9 cellular contexts compared by ENCODE assay signal in genomic region chr6:88238065-88238464, GRCh38.
DNase-seq lines count a peak whose midpoint lies in the region; ATAC-seq, FAIRE-seq and TF ChIP-seq lines count a peak whose summit lies in the region.
"Had no signal": no experiment of that assay in that cellular context is flagged by ENCODE, and none has a peak within 500 bp of the region (broad histone marks: within the 10 kb centered on the region; RNA-seq: fewer than 3 reads in every experiment).

No MANE protein-coding gene starts in this region.

- no peak overlapping the region for H2BK12ac ChIP-seq in H1 (ENCODE audit: low read depth, low read length)

- TF ChIP-seq POLR2A in H1 (IDR thresholded peaks at IDR 0.05; ENCODE audit: control extremely low read depth in 1 of 2, low read depth in 2 of 2, low read length in 2 of 2), result no peak

- peak; percentile 96 to 97 for TF ChIP-seq RAD21 in H1 (IDR thresholded peaks at IDR 0.05 in 1 of 2, conservative IDR thresholded peaks at IDR 0.05 in 1 of 2; ENCODE audit: low read depth in 2 of 2, low read length in 2 of 2)

- H4K20me1 ChIP-seq in Karpas-422 (ENCODE audit: insufficient read depth, low read depth, low read length) (no peaks in the 10 kb centered on the region), H1 (replicated peaks in 1 of 2; ENCODE audit: control insufficient read depth in 1 of 2, insufficient read depth in 2 of 2, low read length in 2 of 2) (no peaks in the 10 kb centered on the region)

- CTCF ChIA-PET in H1 (lab: Charles Lee; ENCODE audit: partially characterized antibody), result interaction anchor here (0.7 to 3.5 kb wide), 16 partner anchors 9 to 1191 kb away, joined by 3 to 43 read pairs (median 3); no protein-coding TSS in a partner anchor

- no peak overlapping the region for H4K5ac ChIP-seq in H1 (ENCODE audit: insufficient read length, low read depth, low read length)

- no peak overlapping the region for H2BK15ac ChIP-seq in H1 (ENCODE audit: low read length)

- H3K27ac Mint-ChIP-seq in stimulated activated memory B cell treated with anti-CD40 and anti-IgM and Interleukin-4, amounts not matched to agents 10 μg/mL and 1 μg/mL and 100 μg/mL, for 72 hours, result peak overlapping the region; percentile 73
- H3K27ac Mint-ChIP-seq: activated naive CD8-positive, alpha-beta T cell treated with anti-CD3 and anti-CD28 coated beads, Interleukin-2, amount 10 ng/mL, durations not matched to agents 7 days and 5 days had no signal

- no peaks in the 10 kb centered on the region for H3K9me3 ChIP-seq in Karpas-422 (ENCODE audit: low read length)
- H3K9me3 ChIP-seq in H1 (ENCODE audit: insufficient read depth in 2 of 2, low read depth in 1 of 2, low read length in 1 of 2), result no peaks in the 10 kb centered on the region

- H2AFZ ChIP-seq in Karpas-422 (ENCODE audit: low read length) (no peak overlapping the region), H1 (ENCODE audit: low read length) (peak overlapping the region; percentile 36; the same call in 1 of the 2 replicates)

- H2BK5ac ChIP-seq in H1 (ENCODE audit: low read depth, low read length), result no peak overlapping the region

- no peak overlapping the region for H3K27ac ChIP-seq in C4-2B
- no peak overlapping the region for H3K27ac ChIP-seq in Karpas-422 (ENCODE audit: low read length)
- H3K27ac ChIP-seq in H1 (ENCODE audit: low read depth, low read length), result no peak overlapping the region

- H3K27me3 ChIP-seq in Karpas-422 (ENCODE audit: low read length), result no peaks in the 10 kb centered on the region
- no peaks in the 10 kb centered on the region for H3K27me3 ChIP-seq in H1 (replicated peaks in 1 of 4; ENCODE audit: control insufficient read depth in 3 of 4, extremely low read depth in 1 of 4, insufficient read depth in 3 of 4, low read length in 3 of 4)

- TF ChIP-seq CTCF in C4-2B (conservative IDR thresholded peaks at IDR 0.05) (0 out of 2 replicates have a peak, but pooled peaks have one; percentile 6), H1 (IDR thresholded peaks at IDR 0.05; ENCODE audit: control extremely low read depth in 1 of 3, insufficient read depth in 1 of 3, low read depth in 1 of 3, low read length in 3 of 3) (peak; percentile 49 to 86 (median 85))

- no peak overlapping the region for H4K91ac ChIP-seq in H1 (replicated peaks; ENCODE audit: insufficient read length, low read length)

- H2BK120ac ChIP-seq in H1 (replicated peaks; ENCODE audit: low read depth, low read length), result no peak overlapping the region

- no peak for TF ChIP-seq EP300 in H1 (IDR thresholded peaks at IDR 0.05; ENCODE audit: borderline replicate concordance in 1 of 2, low read depth in 2 of 2, low read length in 2 of 2)

- no peak overlapping the region for H2AK5ac ChIP-seq in H1 (ENCODE audit: low read depth, low read length)

- H4K8ac ChIP-seq in H1 (ENCODE audit: extremely low read depth, insufficient read depth, low read length), result no peak overlapping the region

- H3K4me2 ChIP-seq in Karpas-422 (ENCODE audit: low read depth, low read length, poor library complexity, severe bottlenecking) (no peak overlapping the region), H1 (ENCODE audit: insufficient read depth in 1 of 2, low read depth in 2 of 2, low read length in 2 of 2) (no peak overlapping the region)

- WGBS in H1 (ENCODE audit: extremely low coverage in 1 of 2, insufficient coverage in 1 of 2, insufficient read length in 1 of 2, insufficient replicate concordance in 2 of 2, low coverage in 1 of 2, low lambda C conversion rate in 2 of 2, missing lambda C conversion rate in 1 of 2), 2 experiments, result 50% methylated on average over 1 of the region's 1 CpG; no CpG with 5 or more reads in 1 of the 2 experiments

- no peak overlapping the region for H2BK20ac ChIP-seq in H1 (ENCODE audit: low read length)

- H3K9me3 Mint-ChIP-seq in stimulated activated memory B cell treated with anti-CD40 and anti-IgM and Interleukin-4, amounts not matched to agents 10 μg/mL and 1 μg/mL and 100 μg/mL, for 72 hours, result peaks cover 11% of the 10 kb centered on the region

- peak; percentile 87 for FAIRE-seq in H1 (lab: Jason Lieb, UNC)

- no peaks in the 10 kb centered on the region for H3K23me2 ChIP-seq in H1 (ENCODE audit: low read depth, low read length)

- no peaks in the 10 kb centered on the region for H3K36me3 ChIP-seq in Karpas-422 (ENCODE audit: insufficient read depth, low read length)
- no peaks in the 10 kb centered on the region for H3K36me3 ChIP-seq in H1 (ENCODE audit: control insufficient read depth in 2 of 4, insufficient read depth in 4 of 4, low read length in 3 of 4)

- no peak overlapping the region for H3K4me3 Mint-ChIP-seq in stimulated activated memory B cell treated with anti-CD40 and anti-IgM and Interleukin-4, amounts not matched to agents 10 μg/mL and 1 μg/mL and 100 μg/mL, for 72 hours
- H3K4me3 Mint-ChIP-seq: activated naive CD8-positive, alpha-beta T cell treated with anti-CD3 and anti-CD28 coated beads, Interleukin-2, amount 10 ng/mL, durations not matched to agents 7 days and 5 days had no signal

- H3K9me2 ChIP-seq in Karpas-422 (replicated peaks; ENCODE audit: insufficient read depth, low read length), result no peaks in the 10 kb centered on the region

- H3K9ac ChIP-seq in Karpas-422 (ENCODE audit: low read length) (no peak overlapping the region), H1 (replicated peaks in 1 of 4; ENCODE audit: extremely low read depth in 1 of 4, low read depth in 3 of 4, low read length in 3 of 4) (no peak overlapping the region)

- H3K23ac ChIP-seq in H1 (ENCODE audit: insufficient read length), result no peak overlapping the region

- H3K4me1 ChIP-seq in Karpas-422 (ENCODE audit: low read length) (0 out of 2 replicates have a peak, but pooled peaks cover 3% of the 10 kb centered on the region), H1 (replicated peaks in 1 of 4; ENCODE audit: control insufficient read depth in 3 of 4, insufficient read depth in 4 of 4, low read length in 3 of 4) (no peaks in the 10 kb centered on the region)

- H3K14ac ChIP-seq in H1 (ENCODE audit: insufficient read length), result no peak overlapping the region

- H3K27me3 Mint-ChIP-seq in stimulated activated memory B cell treated with anti-CD40 and anti-IgM and Interleukin-4, amounts not matched to agents 10 μg/mL and 1 μg/mL and 100 μg/mL, for 72 hours, result no peaks in the 10 kb centered on the region
- H3K27me3 Mint-ChIP-seq: activated naive CD8-positive, alpha-beta T cell treated with anti-CD3 and anti-CD28 coated beads, Interleukin-2, amount 10 ng/mL, durations not matched to agents 7 days and 5 days had no signal

- no peaks in the 10 kb centered on the region for H3K79me1 ChIP-seq in H1 (ENCODE audit: low read depth, low read length)

- H3K4me3 ChIP-seq in Karpas-422 (ENCODE audit: low read length), result no peak overlapping the region
- H3K4me3 ChIP-seq in H1 (ENCODE audit: extremely low read depth in 1 of 4, insufficient read depth in 2 of 4, low read depth in 3 of 4, low read length in 4 of 4), result no peak overlapping the region

- POLR2A ChIA-PET in H1 (lab: Charles Lee; ENCODE audit: partially characterized antibody), result no interaction called here

- H3K4ac ChIP-seq in H1 (replicated peaks; ENCODE audit: insufficient read length, low read depth, low read length), result no peak overlapping the region

- no peaks in the 10 kb centered on the region for H3K79me2 ChIP-seq in Karpas-422 (ENCODE audit: low read length)
- no peaks in the 10 kb centered on the region for H3K79me2 ChIP-seq in H1 (ENCODE audit: control insufficient read depth in 1 of 2, insufficient read depth in 2 of 2, low read length in 2 of 2)

- H3K56ac ChIP-seq in H1 (replicated peaks; ENCODE audit: insufficient read length, low read depth, low read length), result no peak overlapping the region

- DNase-seq in Karpas-422 (peak; percentile 75), H1 (ENCODE audit: low read depth in 1 of 2, low spot score in 2 of 2) (peak; percentile 27 to 55), activated gamma-delta T cell treated with Interleukin-2 at 50 U/mL for 16 hours (no peak), amygdala (lab: John Stamatoyannopoulos, UW) (no peak)
- DNase-seq in stimulated activated naive CD8-positive, alpha-beta T cell treated with anti-CD3 and anti-CD28 coated beads, Interleukin-15, Interleukin-2, amounts not matched to agents 100 U/mL and 50 U/mL, for 24 hours, result no peak
- DNase-seq: activated naive CD8-positive, alpha-beta T cell treated with anti-CD3 and anti-CD28 coated beads, Interleukin-2, amount 10 ng/mL, durations not matched to agents 7 days and 5 days had no signal

- no peak overlapping the region for H3K18ac ChIP-seq in H1 (ENCODE audit: extremely low read depth, low read length)

- ATAC-seq in GM18907 (IDR thresholded peaks at IDR 0.05; ENCODE audit: unreplicated experiment), result peak; percentile 54
- peak; percentile 82 for ATAC-seq in stimulated activated memory B cell treated with anti-CD40 and anti-IgM and Interleukin-4, amounts not matched to agents 10 μg/mL and 1 μg/mL and 100 μg/mL, for 72 hours
- ATAC-seq in stimulated activated naive CD8-positive, alpha-beta T cell treated with anti-CD3 and anti-CD28 coated beads, Interleukin-15, Interleukin-2, amounts not matched to agents 100 U/mL and 50 U/mL, for 24 hours, result no peak

- H3K4me1 Mint-ChIP-seq in stimulated activated memory B cell treated with anti-CD40 and anti-IgM and Interleukin-4, amounts not matched to agents 10 μg/mL and 1 μg/mL and 100 μg/mL, for 72 hours, result peaks cover 7% of the 10 kb centered on the region
- H3K4me1 Mint-ChIP-seq: activated naive CD8-positive, alpha-beta T cell treated with anti-CD3 and anti-CD28 coated beads, Interleukin-2, amount 10 ng/mL, durations not matched to agents 7 days and 5 days had no signal

- no peaks in the 10 kb centered on the region for H3K36me3 Mint-ChIP-seq in stimulated activated memory B cell treated with anti-CD40 and anti-IgM and Interleukin-4, amounts not matched to agents 10 μg/mL and 1 μg/mL and 100 μg/mL, for 72 hours
- H3K36me3 Mint-ChIP-seq: activated naive CD8-positive, alpha-beta T cell treated with anti-CD3 and anti-CD28 coated beads, Interleukin-2, amount 10 ng/mL, durations not matched to agents 7 days and 5 days had no signal

TF ChIP-seq in H1, 55 proteins besides CTCF, POLR2A, EP300 and RAD21 (continues in another document):
- TF ChIP-seq BRCA1 (IDR thresholded peaks at IDR 0.05; ENCODE audit: low read depth, low read length), result no peak
- TF ChIP-seq ATF2 (IDR thresholded peaks at IDR 0.05; ENCODE audit: low read length), result no peak
- no peak for TF ChIP-seq TAF1 (IDR thresholded peaks at IDR 0.05; ENCODE audit: low read depth, low read length)
- no peak for TF ChIP-seq CBX8 (IDR thresholded peaks at IDR 0.05; ENCODE audit: borderline replicate concordance, low read depth, low read length)

Comparison
In these comparisons a context has a peak if more than half of its experiments do, and no peak if none do; other contexts are left out.
1. DNase-seq: peak in Karpas-422 (single experiment) and H1 (2 of 2); none in activated gamma-delta T cell treated with Interleukin-2 at 50 U/mL for 16 hours (single experiment), stimulated activated naive CD8-positive, alpha-beta T cell treated with anti-CD3 and anti-CD28 coated beads, Interleukin-15, Interleukin-2, amounts not matched to agents 100 U/mL and 50 U/mL, for 24 hours (single experiment) and amygdala (0 of 56).